Comparison of ENCODE assay signal across 17 cellular contexts in the genomic region with DNA sequence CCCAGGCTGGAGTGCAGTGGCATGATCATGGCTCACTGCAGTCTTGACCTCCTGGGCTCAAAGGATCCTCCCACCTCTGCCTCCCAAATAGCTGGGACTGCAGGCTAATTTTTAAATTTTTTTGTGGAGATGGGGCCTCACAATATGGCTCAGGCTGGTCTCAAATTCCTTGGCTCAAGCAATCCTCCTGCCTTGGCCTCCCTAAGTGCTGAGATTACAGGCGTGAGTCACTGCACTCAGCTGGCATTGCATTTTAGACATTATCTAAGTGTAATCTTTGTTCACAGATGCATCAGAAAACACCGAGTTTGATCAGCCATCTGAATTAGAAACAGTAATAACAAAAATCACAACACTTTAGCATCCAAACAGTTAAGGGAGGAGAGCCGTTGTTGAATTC.
"Had no signal": no experiment of that assay in that cellular context is flagged by ENCODE, and none has a peak within 500 bp of the region (broad histone marks: within the 10 kb centered on the region; RNA-seq: fewer than 3 reads in every experiment).

No MANE protein-coding gene starts in this region.

- H3K9me3 ChIP-seq: esophagus squamous epithelium, thoracic aorta had no signal

- H3K36me3 ChIP-seq: esophagus squamous epithelium, thoracic aorta had no signal

- H3K9me3 Mint-ChIP-seq: activated naive CD4-positive, alpha-beta T cell treated with anti-CD3 and anti-CD28 coated beads for 36 hours; activated T-helper 2 cell treated with anti-CD3 and anti-CD28 coated beads, Interferon-gamma antibody, Interleukin-2, Interleukin-4, amounts not matched to agents 10 μg/mL and 5 μg/mL and 100 μg/mL, durations not matched to agents 14 hours and 24 hours and 36 hours; naive thymus-derived CD8-positive, alpha-beta T cell; stimulated activated naive CD8-positive, alpha-beta T cell treated with anti-CD3 and anti-CD28 coated beads, Interleukin-15, amount 100 ng/mL, for 72 hours; T-cell had no signal

- H3K4me1 ChIP-seq: foreskin keratinocyte had no signal

- H3K27me3 ChIP-seq: esophagus squamous epithelium, foreskin keratinocyte had no signal

- H3K27ac Mint-ChIP-seq: activated CD8-positive, alpha-beta memory T cell treated with anti-CD3 and anti-CD28 coated beads, Interleukin-2, amount 10 ng/mL, durations not matched to agents 7 days and 5 days; activated naive CD4-positive, alpha-beta T cell treated with anti-CD3 and anti-CD28 coated beads for 36 hours; activated T-helper 2 cell treated with anti-CD3 and anti-CD28 coated beads, Interferon-gamma antibody, Interleukin-2, Interleukin-4, amounts not matched to agents 10 μg/mL and 5 μg/mL and 100 μg/mL, durations not matched to agents 14 hours and 24 hours and 36 hours; naive thymus-derived CD8-positive, alpha-beta T cell; stimulated activated naive CD8-positive, alpha-beta T cell treated with anti-CD3 and anti-CD28 coated beads, Interleukin-15, amount 100 ng/mL, for 72 hours; T-cell had no signal

- H3K27ac ChIP-seq: foreskin keratinocyte, SK-N-MC had no signal

- H3K36me3 Mint-ChIP-seq: activated CD8-positive, alpha-beta memory T cell treated with anti-CD3 and anti-CD28 coated beads, Interleukin-2, amount 10 ng/mL, durations not matched to agents 7 days and 5 days; naive thymus-derived CD8-positive, alpha-beta T cell; T-cell had no signal

- H3K4me3 ChIP-seq: esophagus squamous epithelium, SK-N-MC had no signal

- DNase-seq: activated CD4-positive, alpha-beta T cell treated with anti-CD3 and anti-CD28 coated beads for 1 hour; activated CD4-positive, alpha-beta T cell treated with anti-CD3 and anti-CD28 coated beads, Interleukin-2, amount 50 U/mL, for 4 hours; activated CD8-positive, alpha-beta memory T cell treated with anti-CD3 and anti-CD28 coated beads, Interleukin-2, amount 10 ng/mL, durations not matched to agents 7 days and 5 days; activated naive CD4-positive, alpha-beta T cell treated with anti-CD3 and anti-CD28 coated beads for 36 hours; activated T-cell treated with anti-CD3 and anti-CD28 coated beads, Interleukin-2, amount 50 U/mL, for 1 hour; central memory CD4-positive, alpha-beta T cell; effector CD4-positive, alpha-beta T cell; esophagus squamous epithelium; foreskin keratinocyte; naive thymus-derived CD8-positive, alpha-beta T cell; stimulated activated CD4-positive, alpha-beta T cell treated with anti-CD3 and anti-CD28 coated beads, Interleukin-1b, Interleukin-23, amount 100 ng/mL, for 48 hours; stimulated activated naive CD8-positive, alpha-beta T cell treated with anti-CD3 and anti-CD28 coated beads, Interleukin-15, amount 100 ng/mL, for 72 hours; T-cell; T-helper 9 cell had no signal

- ATAC-seq: activated CD8-positive, alpha-beta memory T cell treated with anti-CD3 and anti-CD28 coated beads, Interleukin-2, amount 10 ng/mL, durations not matched to agents 7 days and 5 days; naive thymus-derived CD8-positive, alpha-beta T cell; stimulated activated naive CD8-positive, alpha-beta T cell treated with anti-CD3 and anti-CD28 coated beads, Interleukin-15, amount 100 ng/mL, for 72 hours; T-cell had no signal

- H3K4me3 Mint-ChIP-seq: activated CD8-positive, alpha-beta memory T cell treated with anti-CD3 and anti-CD28 coated beads, Interleukin-2, amount 10 ng/mL, durations not matched to agents 7 days and 5 days; activated naive CD4-positive, alpha-beta T cell treated with anti-CD3 and anti-CD28 coated beads for 36 hours; naive thymus-derived CD8-positive, alpha-beta T cell; stimulated activated naive CD8-positive, alpha-beta T cell treated with anti-CD3 and anti-CD28 coated beads, Interleukin-15, amount 100 ng/mL, for 72 hours; T-cell had no signal

- H3K27me3 Mint-ChIP-seq: activated CD8-positive, alpha-beta memory T cell treated with anti-CD3 and anti-CD28 coated beads, Interleukin-2, amount 10 ng/mL, durations not matched to agents 7 days and 5 days; stimulated activated naive CD8-positive, alpha-beta T cell treated with anti-CD3 and anti-CD28 coated beads, Interleukin-15, amount 100 ng/mL, for 72 hours had no signal
